ENCODE assay signal across 23 cellular contexts in the genomic region with DNA sequence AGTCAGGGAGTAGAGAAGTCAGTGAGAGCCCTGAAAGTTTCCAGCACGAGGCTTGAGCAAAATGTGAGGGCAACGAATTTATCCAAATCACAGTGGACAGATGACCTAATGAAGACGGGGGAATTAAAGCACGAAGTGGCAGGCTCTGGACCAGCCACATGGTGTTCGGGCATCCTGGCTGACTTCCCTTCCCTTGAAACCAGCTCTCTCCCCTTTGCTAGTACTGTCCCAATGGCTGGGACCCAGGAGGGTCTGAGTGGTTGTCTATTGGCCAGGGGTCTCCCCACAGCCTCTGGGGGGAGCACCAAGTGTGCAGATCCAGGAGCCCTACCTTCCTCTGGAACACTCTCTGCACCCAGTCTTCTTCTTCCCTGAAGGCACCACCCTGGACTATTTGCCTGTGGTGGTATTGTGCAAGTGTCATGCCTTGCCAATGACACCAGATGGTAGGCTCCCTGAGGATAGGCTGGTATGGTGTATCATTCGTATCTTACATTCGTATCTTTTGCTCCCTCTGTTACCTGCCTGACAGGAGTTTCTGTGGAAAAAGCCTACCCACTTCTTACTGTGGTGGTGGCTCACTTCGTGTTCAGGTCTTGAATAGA. TPM values are rescaled to one million over a fixed set of nuclear protein-coding genes. Genes with fewer than 3 reads are reported as not detected.
DNase-seq lines count a peak whose midpoint lies in the region; ATAC-seq and TF ChIP-seq lines count a peak whose summit lies in the region.
"Had no signal": no experiment of that assay in that cellular context is flagged by ENCODE, and none has a peak within 500 bp of the region (broad histone marks: within the 10 kb centered on the region; RNA-seq: fewer than 3 reads in every experiment).

No MANE protein-coding gene starts in this region.

- H3K4me3 ChIP-seq in left ventricle myocardium inferior, result peak overlapping the region; percentile 68
- no peak overlapping the region for H3K4me3 ChIP-seq in PC-3 (ENCODE audit: low read length)
- no peak overlapping the region for H3K4me3 ChIP-seq in tibial artery
- H3K4me3 ChIP-seq: cardiac muscle cell had no signal

- H3K9me2 ChIP-seq in PC-3 (replicated peaks; ENCODE audit: low read length), result no peaks in the 10 kb centered on the region

- H2AFZ ChIP-seq in PC-3 (ENCODE audit: low read length), result no peak overlapping the region

- intact Hi-C loops in left ventricle myocardium inferior (cut with micrococcal nuclease) (no loop called here), left cardiac atrium (cut with DNase I) (no loop called here), PC-3 (cut with micrococcal nuclease) (no loop called here), tibial artery (cut with DNase I; ENCODE audit: low total_unique reads) (no loop called here)

- H3K4me1 ChIP-seq in left ventricle myocardium inferior, result peaks cover 37% of the 10 kb centered on the region
- peaks cover 21% of the 10 kb centered on the region for H3K4me1 ChIP-seq in PC-3 (ENCODE audit: insufficient read depth, low read length)
- peaks cover 0 to 14% (median 11%) of the 10 kb centered on the region in 4 donors for H3K4me1 ChIP-seq in tibial artery
- H3K4me1 ChIP-seq: foreskin keratinocyte had no signal

- DNase-seq in left ventricle myocardium inferior (no peak), left cardiac atrium (no peak), PC-3 (no peak), left lobe of liver (ENCODE audit: low spot score) (no peak), tibial artery (no peak), glomerular visceral epithelial cell (ENCODE audit: extremely low spot score) (no peak), germinal center (ENCODE audit: low spot score) (no peak)
- DNase-seq: activated CD4-positive, alpha-beta T cell treated with anti-CD3 and anti-CD28 coated beads, Interleukin-2, amount 10 ng/mL, durations not matched to agents 7 days and 5 days; activated CD8-positive, alpha-beta memory T cell treated with anti-CD3 and anti-CD28 coated beads, Interleukin-2, amount 50 U/mL, for 48 hours; activated effector memory CD4-positive, alpha-beta T cell treated with anti-CD3 and anti-CD28 coated beads, Interleukin-2, amount 50 U/mL, for 16 hours; amniotic stem cell; erythroblast; foreskin keratinocyte; GOT3; NCI-H1417; NCI-H2107; NCI-H510A treated with DMSO at 0.1 percent for 48 hours; stimulated activated CD4-positive, alpha-beta T cell treated with anti-CD3 and anti-CD28 coated beads, Interleukin-2, amount 100 ng/mL, for 48 hours; stimulated activated naive CD4-positive, alpha-beta T cell treated with Interleukin-2 at 50 U/mL for 16 hours; T-helper 17 cell had no signal

- ATAC-seq in left cardiac atrium (no peak), PC-3 (no peak), left lobe of liver (peak; percentile 52), SK-N-SH treated with all-trans-retinoic acid at 6 μM for 48 hours (no peak)
- ATAC-seq: foreskin keratinocyte, T-helper 17 cell had no signal

- H3K79me2 ChIP-seq in PC-3 (ENCODE audit: low read length), result 0 out of 2 replicates have a peak, but pooled peaks cover 6% of the 10 kb centered on the region

- H3F3A ChIP-seq in PC-3 (ENCODE audit: low read length, unreplicated experiment), result no peaks in the 10 kb centered on the region

- H3K9ac ChIP-seq in PC-3 (ENCODE audit: low read length), result no peak overlapping the region

- no peaks in the 10 kb centered on the region for H3K9me3 ChIP-seq in left ventricle myocardium inferior (replicated peaks)
- no peaks in the 10 kb centered on the region for H3K9me3 ChIP-seq in PC-3 (ENCODE audit: low read length)
- H3K9me3 ChIP-seq in tibial artery, result no peaks in the 10 kb centered on the region
- H3K9me3 ChIP-seq: thoracic aorta had no signal

- CTCF ChIA-PET in PC-3 (lab: Charles Lee), result no interaction called here

- H3K27me3 ChIP-seq in left ventricle myocardium inferior (ENCODE audit: low read depth) (no peaks in the 10 kb centered on the region), PC-3 (ENCODE audit: low read length) (no peaks in the 10 kb centered on the region), tibial artery (no peaks in the 10 kb centered on the region)

- H3K36me3 ChIP-seq in left ventricle myocardium inferior (no peaks in the 10 kb centered on the region), PC-3 (ENCODE audit: low read depth, low read length) (no peaks in the 10 kb centered on the region), tibial artery (no peaks in the 10 kb centered on the region)
- H3K36me3 ChIP-seq: cardiac muscle cell, thoracic aorta had no signal

- POLR2A ChIA-PET in PC-3 (lab: Charles Lee; ENCODE audit: unreplicated experiment), result no interaction called here

- H3K4me2 ChIP-seq in PC-3 (ENCODE audit: low read length), result peak overlapping the region; percentile 99

- no peak for TF ChIP-seq CTCF in left ventricle myocardium inferior (IDR thresholded peaks at IDR 0.05; ENCODE audit: borderline replicate concordance)
- no peak for TF ChIP-seq CTCF in PC-3 (conservative IDR thresholded peaks at IDR 0.05; ENCODE audit: low read depth, low read length)
- no peak for TF ChIP-seq CTCF in tibial artery (IDR thresholded peaks at IDR 0.05)

- BruUV-seq in PC-3 (replicated peaks; lab: Mats Ljungman, UMichigan), result no TSS peak

- H3K27ac ChIP-seq in left ventricle myocardium inferior (replicated peaks) (peak overlapping the region; percentile 80), PC-3 (ENCODE audit: low read length) (no peak overlapping the region), tibial artery (peak overlapping the region; percentile 41 to 78)
- H3K27ac ChIP-seq: cardiac muscle cell, foreskin keratinocyte had no signal

- no peaks in the 10 kb centered on the region for H4K20me1 ChIP-seq in PC-3 (ENCODE audit: low read length)

TF ChIP-seq in SK-N-SH treated with all-trans-retinoic acid at 6 μM for 48 hours, 23 proteins besides CTCF, POLR2A, EP300 and RAD21:
- no peak for TF ChIP-seq CREB5 (CRISPR knock-in tag; IDR thresholded peaks at IDR 0.05; ENCODE audit: low read depth)
- TF ChIP-seq CSDC2 (CRISPR knock-in tag; IDR thresholded peaks at IDR 0.05), result no peak
- TF ChIP-seq GLIS3 (CRISPR knock-in tag; IDR thresholded peaks at IDR 0.05), result no peak
- no peak for TF ChIP-seq RARB (CRISPR knock-in tag; IDR thresholded peaks at IDR 0.05)
- TF ChIP-seq ZC3H10 (CRISPR knock-in tag; IDR thresholded peaks at IDR 0.05), result no peak
- TF ChIP-seq OSR1 (CRISPR knock-in tag; IDR thresholded peaks at IDR 0.05), result no peak
- no peak for TF ChIP-seq ESRRG (CRISPR knock-in tag; IDR thresholded peaks at IDR 0.05)
- TF ChIP-seq ZNF8 (CRISPR knock-in tag; IDR thresholded peaks at IDR 0.05), result no peak
- TF ChIP-seq ZFP3 (CRISPR knock-in tag; IDR thresholded peaks at IDR 0.05), result no peak
- no peak for TF ChIP-seq ZNF70 (CRISPR knock-in tag; IDR thresholded peaks at IDR 0.05)
- TF ChIP-seq SNAI2 (CRISPR knock-in tag; IDR thresholded peaks at IDR 0.05), result no peak
- no peak for TF ChIP-seq TCF4 (CRISPR knock-in tag; IDR thresholded peaks at IDR 0.05; ENCODE audit: borderline replicate concordance)
- no peak for TF ChIP-seq ISL1 (CRISPR knock-in tag; IDR thresholded peaks at IDR 0.05)
- TF ChIP-seq ZFP30 (CRISPR knock-in tag; IDR thresholded peaks at IDR 0.05), result no peak
- no peak for TF ChIP-seq ZNF565 (CRISPR knock-in tag; conservative IDR thresholded peaks at IDR 0.05; ENCODE audit: low read depth)
- TF ChIP-seq ARNTL (CRISPR knock-in tag; IDR thresholded peaks at IDR 0.05; ENCODE audit: borderline replicate concordance, low read depth), result no peak
TF ChIP-seq in SK-N-SH treated with all-trans-retinoic acid at 6 μM for 48 hours: peak in this region for 0.

RNA-seq across cellular contexts. Expression of gene APLN, which starts 2.1 kb away (rescaled TPM):
- total RNA-seq in left ventricle myocardium inferior (15.9 TPM), left cardiac atrium (10 to 100 TPM in 1 of 2 donors, 1 to 10 TPM in 1; 5.7 to 18.0 TPM), PC-3 (2014; rRNA removed) (8.5 and 11.6 TPM in 2 replicates), left lobe of liver (1.2 TPM)
- total RNA-seq: T-helper 17 cell had no signal
